ENCODE assay signal across 1 cellular context in the genomic region with DNA sequence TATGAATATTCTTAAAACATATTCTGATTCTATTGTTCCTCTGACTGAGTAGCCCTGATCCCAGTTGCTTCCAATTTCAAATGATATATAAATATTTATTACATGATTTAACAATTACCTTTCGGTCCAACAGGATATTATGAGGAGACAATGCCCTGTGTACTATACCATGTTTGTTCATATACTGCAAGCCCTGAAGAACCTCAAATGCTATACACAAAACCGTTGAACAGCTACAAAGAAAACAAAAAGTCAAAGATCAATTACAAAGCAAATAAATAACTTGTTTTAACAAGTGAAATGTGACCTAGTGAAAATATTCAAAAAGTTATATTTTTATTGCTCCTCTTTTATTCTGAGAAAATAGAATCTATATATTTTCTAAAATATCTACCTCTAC.
TF ChIP-seq lines count a peak whose summit lies in the region.

No MANE protein-coding gene starts in this region.

TF ChIP-seq in HepG2, 621 proteins besides CTCF, POLR2A, EP300 and RAD21:
- no peak for TF ChIP-seq REPIN1 (CRISPR knock-in tag; IDR thresholded peaks at IDR 0.05; ENCODE audit: borderline replicate concordance, low read depth)
- TF ChIP-seq SOX13 (IDR thresholded peaks at IDR 0.05): no peak
- TF ChIP-seq SOX13 (CRISPR knock-in tag; conservative IDR thresholded peaks at IDR 0.05 in 1 of 2, IDR thresholded peaks at IDR 0.05 in 1 of 2): peak in 1 of 2 experiments; percentile 72; a peak in 1 of 4 replicates
- TF ChIP-seq FOXP1 (IDR thresholded peaks at IDR 0.05): no peak
- peak; percentile 92 for TF ChIP-seq FOXP1 (CRISPR knock-in tag; IDR thresholded peaks at IDR 0.05)
- TF ChIP-seq SYNCRIP (IDR thresholded peaks at IDR 0.05; ENCODE audit: insufficient read depth, low read depth, low read length): no peak
- no peak for TF ChIP-seq STAG1 (CRISPR knock-in tag; IDR thresholded peaks at IDR 0.05)
- TF ChIP-seq, protein P1, sequence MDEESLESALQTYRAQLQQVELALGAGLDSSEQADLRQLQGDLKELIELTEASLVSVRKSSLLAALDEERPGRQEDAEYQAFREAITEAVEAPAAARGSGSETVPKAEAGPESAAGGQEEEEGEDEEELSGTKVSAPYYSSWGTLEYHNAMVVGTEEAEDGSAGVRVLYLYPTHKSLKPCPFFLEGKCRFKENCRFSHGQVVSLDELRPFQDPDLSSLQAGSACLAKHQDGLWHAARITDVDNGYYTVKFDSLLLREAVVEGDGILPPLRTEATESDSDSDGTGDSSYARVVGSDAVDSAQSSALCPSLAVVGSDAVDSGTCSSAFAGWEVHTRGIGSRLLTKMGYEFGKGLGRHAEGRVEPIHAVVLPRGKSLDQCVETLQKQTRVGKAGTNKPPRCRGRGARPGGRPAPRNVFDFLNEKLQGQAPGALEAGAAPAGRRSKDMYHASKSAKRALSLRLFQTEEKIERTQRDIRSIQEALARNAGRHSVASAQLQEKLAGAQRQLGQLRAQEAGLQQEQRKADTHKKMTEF (CRISPR knock-in tag; IDR thresholded peaks at IDR 0.05): 0 out of 2 replicates have a peak, but pooled peaks have one; percentile 17
- TF ChIP-seq, protein P2, sequence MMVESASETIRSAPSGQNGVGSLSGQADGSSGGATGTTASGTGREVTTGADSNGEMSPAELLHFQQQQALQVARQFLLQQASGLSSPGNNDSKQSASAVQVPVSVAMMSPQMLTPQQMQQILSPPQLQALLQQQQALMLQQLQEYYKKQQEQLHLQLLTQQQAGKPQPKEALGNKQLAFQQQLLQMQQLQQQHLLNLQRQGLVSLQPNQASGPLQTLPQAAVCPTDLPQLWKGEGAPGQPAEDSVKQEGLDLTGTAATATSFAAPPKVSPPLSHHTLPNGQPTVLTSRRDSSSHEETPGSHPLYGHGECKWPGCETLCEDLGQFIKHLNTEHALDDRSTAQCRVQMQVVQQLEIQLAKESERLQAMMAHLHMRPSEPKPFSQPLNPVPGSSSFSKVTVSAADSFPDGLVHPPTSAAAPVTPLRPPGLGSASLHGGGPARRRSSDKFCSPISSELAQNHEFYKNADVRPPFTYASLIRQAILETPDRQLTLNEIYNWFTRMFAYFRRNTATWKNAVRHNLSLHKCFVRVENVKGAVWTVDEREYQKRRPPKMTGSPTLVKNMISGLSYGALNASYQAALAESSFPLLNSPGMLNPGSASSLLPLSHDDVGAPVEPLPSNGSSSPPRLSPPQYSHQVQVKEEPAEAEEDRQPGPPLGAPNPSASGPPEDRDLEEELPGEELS (CRISPR knock-in tag; IDR thresholded peaks at IDR 0.05): peak; percentile 58
- TF ChIP-seq, protein P3, sequence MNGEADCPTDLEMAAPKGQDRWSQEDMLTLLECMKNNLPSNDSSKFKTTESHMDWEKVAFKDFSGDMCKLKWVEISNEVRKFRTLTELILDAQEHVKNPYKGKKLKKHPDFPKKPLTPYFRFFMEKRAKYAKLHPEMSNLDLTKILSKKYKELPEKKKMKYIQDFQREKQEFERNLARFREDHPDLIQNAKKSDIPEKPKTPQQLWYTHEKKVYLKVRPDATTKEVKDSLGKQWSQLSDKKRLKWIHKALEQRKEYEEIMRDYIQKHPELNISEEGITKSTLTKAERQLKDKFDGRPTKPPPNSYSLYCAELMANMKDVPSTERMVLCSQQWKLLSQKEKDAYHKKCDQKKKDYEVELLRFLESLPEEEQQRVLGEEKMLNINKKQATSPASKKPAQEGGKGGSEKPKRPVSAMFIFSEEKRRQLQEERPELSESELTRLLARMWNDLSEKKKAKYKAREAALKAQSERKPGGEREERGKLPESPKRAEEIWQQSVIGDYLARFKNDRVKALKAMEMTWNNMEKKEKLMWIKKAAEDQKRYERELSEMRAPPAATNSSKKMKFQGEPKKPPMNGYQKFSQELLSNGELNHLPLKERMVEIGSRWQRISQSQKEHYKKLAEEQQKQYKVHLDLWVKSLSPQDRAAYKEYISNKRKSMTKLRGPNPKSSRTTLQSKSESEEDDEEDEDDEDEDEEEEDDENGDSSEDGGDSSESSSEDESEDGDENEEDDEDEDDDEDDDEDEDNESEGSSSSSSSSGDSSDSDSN (CRISPR knock-in tag; IDR thresholded peaks at IDR 0.05): no peak
- no peak for TF ChIP-seq ZNF337 (CRISPR knock-in tag; IDR thresholded peaks at IDR 0.05; ENCODE audit: borderline replicate concordance, low read depth)
- TF ChIP-seq, protein P4, sequence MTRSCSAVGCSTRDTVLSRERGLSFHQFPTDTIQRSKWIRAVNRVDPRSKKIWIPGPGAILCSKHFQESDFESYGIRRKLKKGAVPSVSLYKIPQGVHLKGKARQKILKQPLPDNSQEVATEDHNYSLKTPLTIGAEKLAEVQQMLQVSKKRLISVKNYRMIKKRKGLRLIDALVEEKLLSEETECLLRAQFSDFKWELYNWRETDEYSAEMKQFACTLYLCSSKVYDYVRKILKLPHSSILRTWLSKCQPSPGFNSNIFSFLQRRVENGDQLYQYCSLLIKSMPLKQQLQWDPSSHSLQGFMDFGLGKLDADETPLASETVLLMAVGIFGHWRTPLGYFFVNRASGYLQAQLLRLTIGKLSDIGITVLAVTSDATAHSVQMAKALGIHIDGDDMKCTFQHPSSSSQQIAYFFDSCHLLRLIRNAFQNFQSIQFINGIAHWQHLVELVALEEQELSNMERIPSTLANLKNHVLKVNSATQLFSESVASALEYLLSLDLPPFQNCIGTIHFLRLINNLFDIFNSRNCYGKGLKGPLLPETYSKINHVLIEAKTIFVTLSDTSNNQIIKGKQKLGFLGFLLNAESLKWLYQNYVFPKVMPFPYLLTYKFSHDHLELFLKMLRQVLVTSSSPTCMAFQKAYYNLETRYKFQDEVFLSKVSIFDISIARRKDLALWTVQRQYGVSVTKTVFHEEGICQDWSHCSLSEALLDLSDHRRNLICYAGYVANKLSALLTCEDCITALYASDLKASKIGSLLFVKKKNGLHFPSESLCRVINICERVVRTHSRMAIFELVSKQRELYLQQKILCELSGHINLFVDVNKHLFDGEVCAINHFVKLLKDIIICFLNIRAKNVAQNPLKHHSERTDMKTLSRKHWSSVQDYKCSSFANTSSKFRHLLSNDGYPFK (CRISPR knock-in tag; IDR thresholded peaks at IDR 0.05; ENCODE audit: borderline replicate concordance): no peak
- TF ChIP-seq, protein P5, sequence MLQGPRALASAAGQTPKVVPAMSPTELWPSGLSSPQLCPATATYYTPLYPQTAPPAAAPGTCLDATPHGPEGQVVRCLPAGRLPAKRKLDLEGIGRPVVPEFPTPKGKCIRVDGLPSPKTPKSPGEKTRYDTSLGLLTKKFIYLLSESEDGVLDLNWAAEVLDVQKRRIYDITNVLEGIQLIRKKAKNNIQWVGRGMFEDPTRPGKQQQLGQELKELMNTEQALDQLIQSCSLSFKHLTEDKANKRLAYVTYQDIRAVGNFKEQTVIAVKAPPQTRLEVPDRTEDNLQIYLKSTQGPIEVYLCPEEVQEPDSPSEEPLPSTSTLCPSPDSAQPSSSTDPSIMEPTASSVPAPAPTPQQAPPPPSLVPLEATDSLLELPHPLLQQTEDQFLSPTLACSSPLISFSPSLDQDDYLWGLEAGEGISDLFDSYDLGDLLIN (CRISPR knock-in tag; IDR thresholded peaks at IDR 0.05; ENCODE audit: borderline replicate concordance): no peak
- TF ChIP-seq SOX6 (IDR thresholded peaks at IDR 0.05): no peak
- peak; percentile 75; the same call in 1 of the 2 replicates for TF ChIP-seq SOX6 (CRISPR knock-in tag; IDR thresholded peaks at IDR 0.05)
- peak; percentile 29; the same call in 1 of the 2 replicates for TF ChIP-seq MED1 (CRISPR knock-in tag; IDR thresholded peaks at IDR 0.05)
- 0 out of 2 replicates have a peak, but pooled peaks have one; percentile 20 for TF ChIP-seq SAP130 (CRISPR knock-in tag; IDR thresholded peaks at IDR 0.05; ENCODE audit: low read depth)
- TF ChIP-seq, protein P6, sequence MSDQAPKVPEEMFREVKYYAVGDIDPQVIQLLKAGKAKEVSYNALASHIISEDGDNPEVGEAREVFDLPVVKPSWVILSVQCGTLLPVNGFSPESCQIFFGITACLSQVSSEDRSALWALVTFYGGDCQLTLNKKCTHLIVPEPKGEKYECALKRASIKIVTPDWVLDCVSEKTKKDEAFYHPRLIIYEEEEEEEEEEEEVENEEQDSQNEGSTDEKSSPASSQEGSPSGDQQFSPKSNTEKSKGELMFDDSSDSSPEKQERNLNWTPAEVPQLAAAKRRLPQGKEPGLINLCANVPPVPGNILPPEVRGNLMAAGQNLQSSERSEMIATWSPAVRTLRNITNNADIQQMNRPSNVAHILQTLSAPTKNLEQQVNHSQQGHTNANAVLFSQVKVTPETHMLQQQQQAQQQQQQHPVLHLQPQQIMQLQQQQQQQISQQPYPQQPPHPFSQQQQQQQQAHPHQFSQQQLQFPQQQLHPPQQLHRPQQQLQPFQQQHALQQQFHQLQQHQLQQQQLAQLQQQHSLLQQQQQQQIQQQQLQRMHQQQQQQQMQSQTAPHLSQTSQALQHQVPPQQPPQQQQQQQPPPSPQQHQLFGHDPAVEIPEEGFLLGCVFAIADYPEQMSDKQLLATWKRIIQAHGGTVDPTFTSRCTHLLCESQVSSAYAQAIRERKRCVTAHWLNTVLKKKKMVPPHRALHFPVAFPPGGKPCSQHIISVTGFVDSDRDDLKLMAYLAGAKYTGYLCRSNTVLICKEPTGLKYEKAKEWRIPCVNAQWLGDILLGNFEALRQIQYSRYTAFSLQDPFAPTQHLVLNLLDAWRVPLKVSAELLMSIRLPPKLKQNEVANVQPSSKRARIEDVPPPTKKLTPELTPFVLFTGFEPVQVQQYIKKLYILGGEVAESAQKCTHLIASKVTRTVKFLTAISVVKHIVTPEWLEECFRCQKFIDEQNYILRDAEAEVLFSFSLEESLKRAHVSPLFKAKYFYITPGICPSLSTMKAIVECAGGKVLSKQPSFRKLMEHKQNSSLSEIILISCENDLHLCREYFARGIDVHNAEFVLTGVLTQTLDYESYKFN (CRISPR knock-in tag; conservative IDR thresholded peaks at IDR 0.05): 0 out of 2 replicates have a peak, but pooled peaks have one; percentile 33
- TF ChIP-seq ZNF614 (CRISPR knock-in tag; IDR thresholded peaks at IDR 0.05; ENCODE audit: borderline replicate concordance): no peak
- no peak for TF ChIP-seq RFXAP (CRISPR knock-in tag; IDR thresholded peaks at IDR 0.05; ENCODE audit: borderline replicate concordance)
- TF ChIP-seq, protein P7, sequence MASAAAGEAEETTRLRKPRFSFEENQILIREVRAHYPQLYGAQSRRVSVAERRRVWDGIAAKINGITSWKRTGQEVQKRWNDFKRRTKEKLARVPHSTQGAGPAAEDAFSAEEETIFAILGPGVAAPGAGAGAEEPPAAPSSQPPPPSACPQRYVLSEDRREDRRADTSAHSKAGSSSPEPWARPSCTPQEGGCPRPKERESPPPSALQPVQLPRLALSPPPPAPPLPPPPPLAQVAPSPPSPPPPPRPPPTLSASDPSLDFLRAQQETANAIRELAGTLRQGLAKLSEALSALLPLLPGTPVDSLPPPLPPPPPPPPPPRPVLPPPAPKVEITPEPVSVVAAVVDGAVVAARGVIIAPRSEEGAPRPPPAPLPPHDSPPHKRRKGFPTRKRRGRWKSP (CRISPR knock-in tag; IDR thresholded peaks at IDR 0.05): no peak
- TF ChIP-seq SALL2 (CRISPR knock-in tag; IDR thresholded peaks at IDR 0.05): no peak
- peak; percentile 42; the same call in 1 of the 2 replicates for TF ChIP-seq NR2F6 (IDR thresholded peaks at IDR 0.05)
- no peak for TF ChIP-seq NR2F6 (CRISPR knock-in tag; IDR thresholded peaks at IDR 0.05)
- TF ChIP-seq FOXA3 (CRISPR knock-in tag; IDR thresholded peaks at IDR 0.05): peak; percentile 53; the same call in 1 of the 2 replicates
- TF ChIP-seq, protein P8, sequence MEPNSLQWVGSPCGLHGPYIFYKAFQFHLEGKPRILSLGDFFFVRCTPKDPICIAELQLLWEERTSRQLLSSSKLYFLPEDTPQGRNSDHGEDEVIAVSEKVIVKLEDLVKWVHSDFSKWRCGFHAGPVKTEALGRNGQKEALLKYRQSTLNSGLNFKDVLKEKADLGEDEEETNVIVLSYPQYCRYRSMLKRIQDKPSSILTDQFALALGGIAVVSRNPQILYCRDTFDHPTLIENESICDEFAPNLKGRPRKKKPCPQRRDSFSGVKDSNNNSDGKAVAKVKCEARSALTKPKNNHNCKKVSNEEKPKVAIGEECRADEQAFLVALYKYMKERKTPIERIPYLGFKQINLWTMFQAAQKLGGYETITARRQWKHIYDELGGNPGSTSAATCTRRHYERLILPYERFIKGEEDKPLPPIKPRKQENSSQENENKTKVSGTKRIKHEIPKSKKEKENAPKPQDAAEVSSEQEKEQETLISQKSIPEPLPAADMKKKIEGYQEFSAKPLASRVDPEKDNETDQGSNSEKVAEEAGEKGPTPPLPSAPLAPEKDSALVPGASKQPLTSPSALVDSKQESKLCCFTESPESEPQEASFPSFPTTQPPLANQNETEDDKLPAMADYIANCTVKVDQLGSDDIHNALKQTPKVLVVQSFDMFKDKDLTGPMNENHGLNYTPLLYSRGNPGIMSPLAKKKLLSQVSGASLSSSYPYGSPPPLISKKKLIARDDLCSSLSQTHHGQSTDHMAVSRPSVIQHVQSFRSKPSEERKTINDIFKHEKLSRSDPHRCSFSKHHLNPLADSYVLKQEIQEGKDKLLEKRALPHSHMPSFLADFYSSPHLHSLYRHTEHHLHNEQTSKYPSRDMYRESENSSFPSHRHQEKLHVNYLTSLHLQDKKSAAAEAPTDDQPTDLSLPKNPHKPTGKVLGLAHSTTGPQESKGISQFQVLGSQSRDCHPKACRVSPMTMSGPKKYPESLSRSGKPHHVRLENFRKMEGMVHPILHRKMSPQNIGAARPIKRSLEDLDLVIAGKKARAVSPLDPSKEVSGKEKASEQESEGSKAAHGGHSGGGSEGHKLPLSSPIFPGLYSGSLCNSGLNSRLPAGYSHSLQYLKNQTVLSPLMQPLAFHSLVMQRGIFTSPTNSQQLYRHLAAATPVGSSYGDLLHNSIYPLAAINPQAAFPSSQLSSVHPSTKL (CRISPR knock-in tag; IDR thresholded peaks at IDR 0.05): peak; percentile 47; the same call in 1 of the 2 replicates
- TF ChIP-seq, protein P9, sequence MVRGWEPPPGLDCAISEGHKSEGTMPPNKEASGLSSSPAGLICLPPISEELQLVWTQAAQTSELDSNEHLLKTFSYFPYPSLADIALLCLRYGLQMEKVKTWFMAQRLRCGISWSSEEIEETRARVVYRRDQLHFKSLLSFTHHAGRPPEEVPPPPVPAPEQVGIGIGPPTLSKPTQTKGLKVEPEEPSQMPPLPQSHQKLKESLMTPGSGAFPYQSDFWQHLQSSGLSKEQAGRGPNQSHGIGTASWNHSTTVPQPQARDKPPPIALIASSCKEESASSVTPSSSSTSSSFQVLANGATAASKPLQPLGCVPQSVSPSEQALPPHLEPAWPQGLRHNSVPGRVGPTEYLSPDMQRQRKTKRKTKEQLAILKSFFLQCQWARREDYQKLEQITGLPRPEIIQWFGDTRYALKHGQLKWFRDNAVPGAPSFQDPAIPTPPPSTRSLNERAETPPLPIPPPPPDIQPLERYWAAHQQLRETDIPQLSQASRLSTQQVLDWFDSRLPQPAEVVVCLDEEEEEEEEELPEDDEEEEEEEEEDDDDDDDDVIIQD (CRISPR knock-in tag; IDR thresholded peaks at IDR 0.05; ENCODE audit: low read depth): peak; percentile 53; the same call in 1 of the 2 replicates
- TF ChIP-seq SOX5 (CRISPR knock-in tag; IDR thresholded peaks at IDR 0.05; ENCODE audit: borderline replicate concordance): peak; percentile 73; the same call in 1 of the 2 replicates
- 0 out of 2 replicates have a peak, but pooled peaks have one; percentile 22 for TF ChIP-seq ERF (CRISPR knock-in tag; IDR thresholded peaks at IDR 0.05)
- peak; percentile 64 for TF ChIP-seq GATAD2A (CRISPR knock-in tag; IDR thresholded peaks at IDR 0.05)
- peak; percentile 35; the same call in 1 of the 2 replicates for TF ChIP-seq MIXL1 (CRISPR knock-in tag; IDR thresholded peaks at IDR 0.05)
- peak; percentile 81; the same call in 1 of the 2 replicates for TF ChIP-seq SIX1 (CRISPR knock-in tag; IDR thresholded peaks at IDR 0.05; ENCODE audit: borderline replicate concordance)
